ENCODE assay signal across 38 cellular contexts in the genomic region with DNA sequence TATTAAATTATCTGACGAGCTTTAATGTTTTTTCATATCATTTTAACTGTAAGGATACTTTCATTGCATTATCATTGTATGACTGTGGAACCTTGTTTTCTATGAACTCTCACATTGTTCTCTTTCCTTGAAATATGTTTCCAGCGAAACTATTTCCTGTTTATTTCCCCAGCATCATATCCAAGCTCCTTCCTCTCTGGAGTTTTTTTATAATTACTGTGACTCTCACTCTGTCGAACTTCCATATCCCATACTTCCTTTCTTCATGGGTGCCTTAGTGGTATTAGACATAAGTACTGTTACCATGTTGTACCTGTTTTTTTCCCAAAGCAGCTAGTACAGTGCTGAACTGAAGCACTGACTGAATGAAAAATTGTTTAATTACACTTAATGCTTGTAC.
"Had no signal": no experiment of that assay in that cellular context is flagged by ENCODE, and none has a peak within 500 bp of the region (broad histone marks: within the 10 kb centered on the region; RNA-seq: fewer than 3 reads in every experiment).

No MANE protein-coding gene starts in this region.

- H3K27ac Mint-ChIP-seq: activated naive CD4-positive, alpha-beta T cell treated with anti-CD3 and anti-CD28 coated beads for 36 hours; activated naive CD4-positive, alpha-beta T cell treated with anti-CD3 and anti-CD28 coated beads, Interleukin-2, amount 10 ng/mL, durations not matched to agents 7 days and 5 days; activated naive CD4-positive, alpha-beta T cell treated with anti-CD3 and anti-CD28 coated beads, Interleukin-2, amount 50 U/mL, for 24 hours; activated naive CD4-positive, alpha-beta T cell treated with anti-CD3 and anti-CD28 coated beads, Interleukin-2, amount 50 U/mL, for 72 hours; activated naive CD8-positive, alpha-beta T cell; activated naive CD8-positive, alpha-beta T cell treated with anti-CD3 and anti-CD28 coated beads for 36 hours; activated naive CD8-positive, alpha-beta T cell treated with anti-CD3 and anti-CD28 coated beads, Interleukin-2, amount 10 ng/mL, durations not matched to agents 7 days and 5 days; activated naive CD8-positive, alpha-beta T cell treated with anti-CD3 and anti-CD28 coated beads, Interleukin-2, amount 50 U/mL, for 24 hours; activated T-cell treated with anti-CD3 and anti-CD28 coated beads, Interleukin-2, amount 50 U/mL, for 24 hours; activated T-cell treated with anti-CD3 and anti-CD28 coated beads, Interleukin-2, amount 50 U/mL, for 72 hours; activated T-helper 1 cell treated with anti-CD3 and anti-CD28 coated beads, Interleukin-12 subunit alpha, Interleukin-12 subunit beta, Interleukin-2, Interleukin-4 antibody, amounts not matched to agents 30 ng/mL and 10 ng/mL and 1 ng/mL, durations not matched to agents 14 hours and 24 hours and 36 hours; activated T-helper 17 cell treated with anti-CD3 and anti-CD28 coated beads, Interleukin-2, amount 50 U/mL, for 72 hours; activated T-helper 2 cell treated with anti-CD3 and anti-CD28 coated beads, Interferon-gamma antibody, Interleukin-2, Interleukin-4, amounts not matched to agents 10 μg/mL and 5 μg/mL and 100 μg/mL, durations not matched to agents 14 hours and 24 hours and 36 hours; brain had no signal

- H3K27me3 ChIP-seq: adrenal gland, ascending aorta, body of pancreas, brain microvascular endothelial cell, breast epithelium, cardiac muscle cell had no signal

- H3K27me3 Mint-ChIP-seq: activated naive CD4-positive, alpha-beta T cell treated with anti-CD3 and anti-CD28 coated beads, Interleukin-2, amount 10 ng/mL, durations not matched to agents 7 days and 5 days; activated naive CD4-positive, alpha-beta T cell treated with anti-CD3 and anti-CD28 coated beads, Interleukin-2, amount 50 U/mL, for 24 hours; activated naive CD8-positive, alpha-beta T cell; activated naive CD8-positive, alpha-beta T cell treated with anti-CD3 and anti-CD28 coated beads for 36 hours; activated naive CD8-positive, alpha-beta T cell treated with anti-CD3 and anti-CD28 coated beads, Interleukin-2, amount 10 ng/mL, durations not matched to agents 7 days and 5 days; activated naive CD8-positive, alpha-beta T cell treated with anti-CD3 and anti-CD28 coated beads, Interleukin-2, amount 50 U/mL, for 24 hours; activated T-cell treated with anti-CD3 and anti-CD28 coated beads, Interleukin-2, amount 50 U/mL, for 24 hours; activated T-helper 17 cell treated with anti-CD3 and anti-CD28 coated beads, Interleukin-2, amount 50 U/mL, for 72 hours; central memory CD8-positive, alpha-beta T cell had no signal

- ATAC-seq: activated naive CD4-positive, alpha-beta T cell treated with anti-CD3 and anti-CD28 coated beads, Interleukin-2, amount 50 U/mL, for 72 hours; activated naive CD8-positive, alpha-beta T cell treated with anti-CD3 and anti-CD28 coated beads, Interleukin-2, amount 50 U/mL, for 24 hours; activated T-cell treated with anti-CD3 and anti-CD28 coated beads, Interleukin-2, amount 50 U/mL, for 4 hours; activated T-cell treated with anti-CD3 and anti-CD28 coated beads, Interleukin-2, amount 50 U/mL, for 72 hours; activated T-helper 17 cell treated with anti-CD3 and anti-CD28 coated beads, Interleukin-2, amount 50 U/mL, for 72 hours; body of pancreas had no signal

- H3K27ac ChIP-seq: adrenal gland, ascending aorta, body of pancreas, brain microvascular endothelial cell, breast epithelium, cardiac muscle cell had no signal

- H3K4me3 ChIP-seq: adrenal gland, ascending aorta, body of pancreas, breast epithelium, cardiac muscle cell had no signal

- DNase-seq: activated effector memory CD4-positive, alpha-beta T cell treated with anti-CD3 and anti-CD28 coated beads, Interleukin-2, amount 50 U/mL, for 16 hours; activated effector memory CD4-positive, alpha-beta T cell treated with Interleukin-2 at 50 U/mL for 16 hours; activated gamma-delta T cell; activated gamma-delta T cell treated with Interleukin-2 at 50 U/mL for 16 hours; activated naive CD4-positive, alpha-beta T cell; activated naive CD4-positive, alpha-beta T cell treated with anti-CD3 and anti-CD28 coated beads for 36 hours; activated naive CD4-positive, alpha-beta T cell treated with anti-CD3 and anti-CD28 coated beads, Interleukin-2, amount 10 ng/mL, durations not matched to agents 7 days and 5 days; activated naive CD4-positive, alpha-beta T cell treated with anti-CD3 and anti-CD28 coated beads, Interleukin-2, amount 50 U/mL, for 16 hours; activated naive CD4-positive, alpha-beta T cell treated with Interleukin-2 at 50 U/mL for 16 hours; activated naive CD8-positive, alpha-beta T cell treated with anti-CD3 and anti-CD28 coated beads for 36 hours; activated naive CD8-positive, alpha-beta T cell treated with anti-CD3 and anti-CD28 coated beads, Interleukin-2, amount 10 ng/mL, durations not matched to agents 7 days and 5 days; activated naive CD8-positive, alpha-beta T cell treated with anti-CD3 and anti-CD28 coated beads, Interleukin-2, amount 50 U/mL, for 24 hours; activated T-cell treated with anti-CD3 and anti-CD28 coated beads, Interleukin-2, amount 50 U/mL, for 24 hours; activated T-cell treated with anti-CD3 and anti-CD28 coated beads, Interleukin-2, amount 50 U/mL, for 4 hours; activated T-cell treated with anti-CD3 and anti-CD28 coated beads, Interleukin-2, amount 50 U/mL, for 48 hours; activated T-cell treated with anti-CD3 and anti-CD28 coated beads, Interleukin-2, amount 50 U/mL, for 72 hours; adrenal gland; amniotic stem cell; amygdala; anterior cingulate cortex; body of pancreas; brain microvascular endothelial cell; caudate nucleus; central memory CD4-positive, alpha-beta T cell; cerebellar nuclear complex had no signal

- H3K4me1 ChIP-seq: adrenal gland, ascending aorta, body of pancreas, breast epithelium had no signal

- FAIRE-seq: astrocyte, bronchial epithelial cell had no signal

- H3K4me3 Mint-ChIP-seq: activated naive CD4-positive, alpha-beta T cell treated with anti-CD3 and anti-CD28 coated beads for 36 hours; activated naive CD4-positive, alpha-beta T cell treated with anti-CD3 and anti-CD28 coated beads, Interleukin-2, amount 10 ng/mL, durations not matched to agents 7 days and 5 days; activated naive CD4-positive, alpha-beta T cell treated with anti-CD3 and anti-CD28 coated beads, Interleukin-2, amount 50 U/mL, for 24 hours; activated naive CD8-positive, alpha-beta T cell; activated naive CD8-positive, alpha-beta T cell treated with anti-CD3 and anti-CD28 coated beads for 36 hours; activated naive CD8-positive, alpha-beta T cell treated with anti-CD3 and anti-CD28 coated beads, Interleukin-2, amount 10 ng/mL, durations not matched to agents 7 days and 5 days; activated naive CD8-positive, alpha-beta T cell treated with anti-CD3 and anti-CD28 coated beads, Interleukin-2, amount 50 U/mL, for 24 hours; activated T-cell treated with anti-CD3 and anti-CD28 coated beads, Interleukin-2, amount 50 U/mL, for 24 hours; activated T-cell treated with anti-CD3 and anti-CD28 coated beads, Interleukin-2, amount 50 U/mL, for 4 hours; activated T-cell treated with anti-CD3 and anti-CD28 coated beads, Interleukin-2, amount 50 U/mL, for 72 hours; activated T-helper 1 cell treated with anti-CD3 and anti-CD28 coated beads, Interleukin-12 subunit alpha, Interleukin-12 subunit beta, Interleukin-2, Interleukin-4 antibody, amounts not matched to agents 30 ng/mL and 10 ng/mL and 1 ng/mL, durations not matched to agents 14 hours and 24 hours and 36 hours; activated T-helper 17 cell treated with anti-CD3 and anti-CD28 coated beads, Interleukin-2, amount 50 U/mL, for 72 hours; brain; central memory CD8-positive, alpha-beta T cell had no signal

- H3K4me1 Mint-ChIP-seq: activated naive CD4-positive, alpha-beta T cell treated with anti-CD3 and anti-CD28 coated beads, Interleukin-2, amount 10 ng/mL, durations not matched to agents 7 days and 5 days; activated naive CD4-positive, alpha-beta T cell treated with anti-CD3 and anti-CD28 coated beads, Interleukin-2, amount 50 U/mL, for 24 hours; activated naive CD8-positive, alpha-beta T cell treated with anti-CD3 and anti-CD28 coated beads for 36 hours; activated naive CD8-positive, alpha-beta T cell treated with anti-CD3 and anti-CD28 coated beads, Interleukin-2, amount 10 ng/mL, durations not matched to agents 7 days and 5 days; activated naive CD8-positive, alpha-beta T cell treated with anti-CD3 and anti-CD28 coated beads, Interleukin-2, amount 50 U/mL, for 24 hours; activated T-helper 17 cell treated with anti-CD3 and anti-CD28 coated beads, Interleukin-2, amount 50 U/mL, for 72 hours; brain; central memory CD8-positive, alpha-beta T cell had no signal

- H3K36me3 ChIP-seq: adrenal gland, ascending aorta, brain microvascular endothelial cell, breast epithelium, cardiac muscle cell had no signal

- H3K36me3 Mint-ChIP-seq: activated naive CD4-positive, alpha-beta T cell treated with anti-CD3 and anti-CD28 coated beads, Interleukin-2, amount 10 ng/mL, durations not matched to agents 7 days and 5 days; activated naive CD4-positive, alpha-beta T cell treated with anti-CD3 and anti-CD28 coated beads, Interleukin-2, amount 50 U/mL, for 24 hours; activated naive CD8-positive, alpha-beta T cell; activated naive CD8-positive, alpha-beta T cell treated with anti-CD3 and anti-CD28 coated beads for 36 hours; activated naive CD8-positive, alpha-beta T cell treated with anti-CD3 and anti-CD28 coated beads, Interleukin-2, amount 10 ng/mL, durations not matched to agents 7 days and 5 days; brain had no signal

- H3K9me3 ChIP-seq: adrenal gland, ascending aorta, body of pancreas, breast epithelium had no signal

- H3K9me3 Mint-ChIP-seq: activated T-cell treated with anti-CD3 and anti-CD28 coated beads, Interleukin-2, amount 50 U/mL, for 4 hours had no signal
